In the genomic region with DNA sequence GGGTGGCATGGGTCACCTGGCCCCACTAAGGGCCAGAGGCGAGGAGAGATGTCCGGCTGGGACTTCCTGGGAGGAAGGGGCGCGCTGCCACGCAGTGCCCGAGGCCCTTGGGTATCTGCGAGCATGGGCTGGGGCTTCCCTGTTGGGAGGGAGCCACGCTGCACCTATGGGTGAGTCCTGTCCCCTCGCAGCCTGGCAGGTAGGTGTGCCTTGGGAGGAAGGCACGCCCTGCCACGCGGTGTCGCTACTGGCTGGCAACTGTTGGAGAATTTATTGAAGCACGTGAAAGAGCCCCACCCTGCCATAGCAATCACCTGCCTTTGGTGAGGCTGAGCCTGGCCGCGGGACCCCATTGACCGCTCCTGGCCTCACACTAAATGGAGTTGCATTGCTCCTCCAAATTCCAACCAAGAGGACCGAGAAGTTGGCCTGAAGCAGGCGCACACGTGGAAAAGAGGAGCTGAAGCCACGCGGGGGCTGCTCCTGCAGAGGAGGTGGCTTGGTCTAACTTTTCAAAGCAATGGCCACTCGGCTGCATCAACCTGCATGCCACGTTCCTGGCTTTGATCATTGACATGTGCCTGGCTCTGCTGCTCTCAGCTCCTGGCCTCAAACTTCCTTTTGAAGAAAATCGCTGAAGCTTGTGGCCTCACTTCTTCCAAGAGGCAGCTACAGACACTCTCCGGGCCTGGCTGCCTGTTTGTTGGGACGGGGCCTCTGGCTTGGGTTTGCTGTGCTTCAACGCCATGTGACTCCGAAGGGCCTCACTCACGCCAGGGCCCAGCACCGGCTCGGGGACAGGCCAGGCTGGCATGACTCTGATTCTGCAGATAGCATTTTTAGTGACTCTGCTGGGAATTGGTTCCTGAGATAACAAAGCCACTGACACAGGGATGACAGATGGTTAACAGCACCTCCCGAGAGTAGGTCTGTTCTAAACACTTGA, we compare ENCODE assay signal across 23 cellular contexts.
DNase-seq lines count a peak whose midpoint lies in the region; ATAC-seq, FAIRE-seq and TF ChIP-seq lines count a peak whose summit lies in the region.
"Had no signal": no experiment of that assay in that cellular context is flagged by ENCODE, and none has a peak within 500 bp of the region (broad histone marks: within the 10 kb centered on the region; RNA-seq: fewer than 3 reads in every experiment).

No MANE protein-coding gene starts in this region.

- H3K27me3 ChIP-seq in IMR-90 (ENCODE audit: control insufficient read depth, insufficient read depth, low read length), result no peaks in the 10 kb centered on the region
- H3K27me3 ChIP-seq in K562 (ENCODE audit: control insufficient read depth in 2 of 2, insufficient read depth in 2 of 2, low read length in 2 of 2), result peaks cover 0 to 5% of the 10 kb centered on the region in 2 experiments; a peak in 2 of 5 replicates
- no peaks in the 10 kb centered on the region for H3K27me3 ChIP-seq in testis
- H3K27me3 ChIP-seq: right atrium auricular region, tibial artery had no signal

- TF ChIP-seq RAD21 in IMR-90 (IDR thresholded peaks at IDR 0.05; ENCODE audit: low read length) (no peak), K562 (CRISPR knock-in tag; conservative IDR thresholded peaks at IDR 0.05 in 1 of 2, IDR thresholded peaks at IDR 0.05 in 1 of 2) (no peak)

- peaks cover 11% of the 10 kb centered on the region for H3K9me1 ChIP-seq in IMR-90 (ENCODE audit: insufficient read depth, low read length)
- H3K9me1 ChIP-seq in K562 (ENCODE audit: control insufficient read depth, insufficient read depth, low read length), result no peaks in the 10 kb centered on the region

- no peaks in the 10 kb centered on the region for H3K36me3 Mint-ChIP-seq in naive thymus-derived CD8-positive, alpha-beta T cell
- H3K36me3 Mint-ChIP-seq: activated CD8-positive, alpha-beta memory T cell treated with anti-CD3 and anti-CD28 coated beads, Interleukin-2, amount 10 ng/mL, durations not matched to agents 7 days and 5 days; mesothelial cell of epicardium; stimulated activated memory B cell treated with anti-CD40 and anti-IgM and Interleukin-4, amounts not matched to agents 10 μg/mL and 1 μg/mL and 100 μg/mL, for 72 hours had no signal

- no peak overlapping the region for H3K27ac ChIP-seq in IMR-90 (ENCODE audit: insufficient read depth, low read length)
- no peak overlapping the region for H3K27ac ChIP-seq in K562 (ENCODE audit: extremely low read depth, low read depth, low read length)
- no peak overlapping the region for H3K27ac ChIP-seq in testis
- H3K27ac ChIP-seq: right atrium auricular region, tibial artery had no signal

- H4K20me1 ChIP-seq in IMR-90 (ENCODE audit: insufficient read depth, low read length), result no peaks in the 10 kb centered on the region
- H4K20me1 ChIP-seq in K562 (replicated peaks; ENCODE audit: control insufficient read depth, insufficient read depth, low read length), result no peaks in the 10 kb centered on the region

- 90% methylated on average over 17 of the region's 33 CpGs; no CpG with 5 or more reads in 1 of the 2 experiments for WGBS in IMR-90 (ENCODE audit: extremely low coverage in 2 of 2, insufficient read length in 1 of 2), 2 experiments
- 24% methylated on average over 31 of the region's 33 CpGs for whole genome bisulfite sequencing in K562 (ENCODE audit: insufficient coverage, low coverage, missing lambda C conversion rate)
- 60 to 63% methylated on average over 10 to 33 of the region's 33 CpGs for WGBS in testis, 2 donors

- H3K4me1 ChIP-seq in IMR-90 (ENCODE audit: control insufficient read depth, insufficient read depth, low read length) (peaks cover 9% of the 10 kb centered on the region), K562 (replicated peaks in 1 of 2; ENCODE audit: control insufficient read depth in 2 of 2, insufficient read depth in 2 of 2, low read length in 2 of 2) (peaks cover 0 to 22% of the 10 kb centered on the region in 2 experiments; a peak in 3 of 5 replicates), testis (no peaks in the 10 kb centered on the region)
- H3K4me1 ChIP-seq: right atrium auricular region, tibial artery had no signal

- H3K9me3 ChIP-seq in IMR-90 (ENCODE audit: control insufficient read depth, insufficient read depth, low read length) (no peaks in the 10 kb centered on the region), K562 (replicated peaks; ENCODE audit: control insufficient read depth, insufficient read depth, low read depth, low read length) (no peaks in the 10 kb centered on the region), testis (no peaks in the 10 kb centered on the region)
- H3K9me3 ChIP-seq: right atrium auricular region, tibial artery had no signal

- peaks cover 0 to 4% (median 0%) of the 10 kb centered on the region in 9 donors for H3K9me3 Mint-ChIP-seq in naive thymus-derived CD8-positive, alpha-beta T cell
- H3K9me3 Mint-ChIP-seq: activated naive CD8-positive, alpha-beta T cell treated with anti-CD3 and anti-CD28 coated beads, Interleukin-2, amount 50 U/mL, for 24 hours; stimulated activated memory B cell treated with anti-CD40 and anti-IgM and Interleukin-4, amounts not matched to agents 10 μg/mL and 1 μg/mL and 100 μg/mL, for 72 hours had no signal

- no peak overlapping the region for H3K4me2 ChIP-seq in IMR-90 (ENCODE audit: low read depth, low read length)
- H3K4me2 ChIP-seq in K562 (ENCODE audit: insufficient read depth, low read length), result no peak overlapping the region

- H2AK9ac ChIP-seq in IMR-90 (replicated peaks; ENCODE audit: low read depth, low read length, poor library complexity), result peak overlapping the region; percentile 48

- intact Hi-C loops in IMR-90 (cut with micrococcal nuclease) (no loop called here), K562 (cut with micrococcal nuclease) (no loop called here), testis (cut with DNase I; ENCODE audit: low total_unique reads) (no loop called here)

- H3K23ac ChIP-seq in IMR-90 (ENCODE audit: low read depth, low read length), result no peak overlapping the region

- H2BK20ac ChIP-seq in IMR-90 (ENCODE audit: low read depth, low read length), result no peak overlapping the region

- 0 out of 2 replicates have a peak overlapping the region, but pooled peaks have one; percentile 9 for H2AK5ac ChIP-seq in IMR-90 (ENCODE audit: low read depth, low read length)

- BruUV-seq in IMR-90 (replicated peaks; lab: Mats Ljungman, UMichigan), result no TSS peak
- BruUV-seq in K562 (replicated peaks; lab: Mats Ljungman, UMichigan), result no TSS peak

- H3K27me3 Mint-ChIP-seq in naive thymus-derived CD8-positive, alpha-beta T cell, result peaks cover 4 to 49% (median 30%) of the 10 kb centered on the region in 5 donors
- H3K27me3 Mint-ChIP-seq: B cell; stimulated activated memory B cell treated with anti-CD40 and anti-IgM and Interleukin-4, amounts not matched to agents 10 μg/mL and 1 μg/mL and 100 μg/mL, for 72 hours had no signal

- H3K9ac ChIP-seq in IMR-90 (ENCODE audit: low read depth, low read length) (no peak overlapping the region), K562 (ENCODE audit: insufficient read depth in 1 of 2, low read depth in 2 of 2, low read length in 2 of 2) (peak overlapping the region in 1 of 2 experiments; percentile 7; a peak in 1 of 4 replicates)

- no peaks in the 10 kb centered on the region for H3K4me1 Mint-ChIP-seq in naive thymus-derived CD8-positive, alpha-beta T cell
- H3K4me1 Mint-ChIP-seq: activated CD8-positive, alpha-beta memory T cell treated with anti-CD3 and anti-CD28 coated beads, Interleukin-2, amount 10 ng/mL, durations not matched to agents 7 days and 5 days; activated naive CD8-positive, alpha-beta T cell treated with anti-CD3 and anti-CD28 coated beads, Interleukin-2, amount 50 U/mL, for 24 hours; B cell; stimulated activated memory B cell treated with anti-CD40 and anti-IgM and Interleukin-4, amounts not matched to agents 10 μg/mL and 1 μg/mL and 100 μg/mL, for 72 hours had no signal

- no peak overlapping the region for H3K4me3 Mint-ChIP-seq in naive thymus-derived CD8-positive, alpha-beta T cell
- H3K4me3 Mint-ChIP-seq: activated CD8-positive, alpha-beta memory T cell treated with anti-CD3 and anti-CD28 coated beads, Interleukin-2, amount 10 ng/mL, durations not matched to agents 7 days and 5 days; activated naive CD8-positive, alpha-beta T cell treated with anti-CD3 and anti-CD28 coated beads, Interleukin-2, amount 50 U/mL, for 24 hours; B cell; mesothelial cell of epicardium; stimulated activated memory B cell treated with anti-CD40 and anti-IgM and Interleukin-4, amounts not matched to agents 10 μg/mL and 1 μg/mL and 100 μg/mL, for 72 hours had no signal

- H2BK120ac ChIP-seq in IMR-90 (ENCODE audit: low read depth, low read length), result no peak overlapping the region

- no peak overlapping the region for H3K4me3 ChIP-seq in IMR-90 (ENCODE audit: insufficient read depth, low read depth, low read length)
- no peak overlapping the region for H3K4me3 ChIP-seq in K562
- H3K4me3 ChIP-seq in testis, result no peak overlapping the region
- H3K4me3 ChIP-seq: right atrium auricular region, tibial artery had no signal

- no peak overlapping the region for H2AFZ ChIP-seq in IMR-90 (replicated peaks; ENCODE audit: low read length, poor library complexity)
- peak overlapping the region; percentile 45; the same call in 1 of the 2 replicates for H2AFZ ChIP-seq in K562 (ENCODE audit: low read depth, low read length)

- TF ChIP-seq CTCF in IMR-90 (conservative IDR thresholded peaks at IDR 0.05; ENCODE audit: low read depth, low read length) (no peak), K562 (IDR thresholded peaks at IDR 0.05 in 2 of 3, conservative IDR thresholded peaks at IDR 0.05 in 1 of 3; ENCODE audit: insufficient read depth in 2 of 3, low read depth in 1 of 3, low read length in 3 of 3) (0 out of 6 replicates have a peak, but pooled peaks of 1 of the 3 experiments have one; percentile 3), testis (IDR thresholded peaks at IDR 0.05) (no peak)

- H3K79me1 ChIP-seq in IMR-90 (ENCODE audit: low read depth in 1 of 2, low read length in 2 of 2), result no peaks in the 10 kb centered on the region

- H4K91ac ChIP-seq in IMR-90 (ENCODE audit: insufficient read depth, low read depth, low read length), result no peak overlapping the region

- DNase-seq in IMR-90, result no peak
- no peak for DNase-seq in K562 (ENCODE audit: extremely low read depth in 1 of 4, low spot score in 3 of 4)
- DNase-seq in mesenteric fat pad (ENCODE audit: low spot score), result peak; percentile 88
- DNase-seq in testis, result peak; percentile 14
- DNase-seq in naive thymus-derived CD8-positive, alpha-beta T cell, result no peak
- DNase-seq in HT-29 (ENCODE audit: low spot score), result no peak
- DNase-seq in NCI-H1930 (lab: John Stamatoyannopoulos, UW), result no peak
- DNase-seq: activated CD4-positive, alpha-beta T cell treated with anti-CD3 and anti-CD28 coated beads for 4 hours; activated CD8-positive, alpha-beta memory T cell treated with anti-CD3 and anti-CD28 coated beads, Interleukin-2, amount 10 ng/mL, durations not matched to agents 7 days and 5 days; activated effector memory CD4-positive, alpha-beta T cell treated with Interleukin-2 at 50 U/mL for 16 hours; activated naive CD8-positive, alpha-beta T cell treated with anti-CD3 and anti-CD28 coated beads, Interleukin-2, amount 50 U/mL, for 24 hours; cortex of kidney; DMS 273 treated with DMSO at 0.1 percent for 48 hours; H7; hippocampal formation; NCI-H1417 treated with DMSO at 0.1 percent for 48 hours; SW 1271 had no signal

- H3K79me2 ChIP-seq in K562 (ENCODE audit: control insufficient read depth, insufficient read depth, low read length), result no peaks in the 10 kb centered on the region

- FAIRE-seq in K562 (lab: Jason Lieb, UNC), result no peak
- FAIRE-seq: GM12891 had no signal

- no peaks in the 10 kb centered on the region for H3K36me3 ChIP-seq in IMR-90 (ENCODE audit: control insufficient read depth, insufficient read depth, low read length)
- H3K36me3 ChIP-seq in K562 (ENCODE audit: control insufficient read depth, insufficient read depth, low read length), result no peaks in the 10 kb centered on the region
- H3K36me3 ChIP-seq in testis (ENCODE audit: low read depth, missing control alignments), result no peaks in the 10 kb centered on the region
- H3K36me3 ChIP-seq: right atrium auricular region, tibial artery had no signal

- POLR2A ChIA-PET in IMR-90 (lab: Charles Lee; ENCODE audit: unreplicated experiment) (no interaction called here), K562 (lab: Yijun Ruan, JAX) (interaction anchor here (0.6 kb wide), 1 partner anchor 25 kb away, joined by 3 read pairs; no protein-coding TSS in a partner anchor)
- POLR2A ChIA-PET in naive thymus-derived CD8-positive, alpha-beta T cell (lab: Charles Lee), result no interaction called here

- dilution Hi-C loops in IMR-90 (cut with HindIII; ENCODE audit: low sequenced_read_pairs, unreplicated experiment), result no loop called here

- H3K27ac Mint-ChIP-seq in naive thymus-derived CD8-positive, alpha-beta T cell, result no peak overlapping the region
- H3K27ac Mint-ChIP-seq: activated CD8-positive, alpha-beta memory T cell treated with anti-CD3 and anti-CD28 coated beads, Interleukin-2, amount 10 ng/mL, durations not matched to agents 7 days and 5 days; activated naive CD8-positive, alpha-beta T cell treated with anti-CD3 and anti-CD28 coated beads, Interleukin-2, amount 50 U/mL, for 24 hours; B cell; mesothelial cell of epicardium; stimulated activated memory B cell treated with anti-CD40 and anti-IgM and Interleukin-4, amounts not matched to agents 10 μg/mL and 1 μg/mL and 100 μg/mL, for 72 hours had no signal

- CTCF ChIA-PET in IMR-90 (lab: Yijun Ruan, JAX) (no interaction called here), K562 (lab: Yijun Ruan, JAX; ENCODE audit: low intra/inter-chr PET ratio) (no interaction called here)

- in situ Hi-C loops in IMR-90 (cut with MboI; ENCODE audit: low sequenced_read_pairs) (no loop called here), K562 (cut with MboI) (no loop called here)

- no peak overlapping the region for H4K8ac ChIP-seq in IMR-90 (ENCODE audit: low read depth in 2 of 2, low read length in 2 of 2)

- H3K4ac ChIP-seq in IMR-90 (ENCODE audit: low read depth, low read length), result no peak overlapping the region

- no peak overlapping the region for H3K56ac ChIP-seq in IMR-90 (ENCODE audit: extremely low read depth, insufficient read depth, low read length)

- no peak overlapping the region for H2BK15ac ChIP-seq in IMR-90 (ENCODE audit: low read depth, low read length)

- TF ChIP-seq POLR2A in IMR-90 (IDR thresholded peaks at IDR 0.05; ENCODE audit: low read depth, low read length) (no peak), K562 (conservative IDR thresholded peaks at IDR 0.05) (no peak), testis (IDR thresholded peaks at IDR 0.05) (no peak)

- no peak overlapping the region for H3K18ac ChIP-seq in IMR-90 (ENCODE audit: low read depth, low read length)

- no peak overlapping the region for H2BK5ac ChIP-seq in IMR-90 (ENCODE audit: low read depth, low read length, poor library complexity, severe bottlenecking)

- no peak for TF ChIP-seq EP300 in K562 (IDR thresholded peaks at IDR 0.05; ENCODE audit: low read length)

- no peak for ATAC-seq in IMR-90 (ENCODE audit: low read depth)
- no peak; the same call in 2 of the 3 replicates for ATAC-seq in K562
- ATAC-seq in naive thymus-derived CD8-positive, alpha-beta T cell, result no peak
- ATAC-seq: activated CD8-positive, alpha-beta memory T cell treated with anti-CD3 and anti-CD28 coated beads, Interleukin-2, amount 10 ng/mL, durations not matched to agents 7 days and 5 days; activated naive CD8-positive, alpha-beta T cell treated with anti-CD3 and anti-CD28 coated beads, Interleukin-2, amount 50 U/mL, for 24 hours; stimulated activated memory B cell treated with anti-CD40 and anti-IgM and Interleukin-4, amounts not matched to agents 10 μg/mL and 1 μg/mL and 100 μg/mL, for 72 hours had no signal

- H4K5ac ChIP-seq in IMR-90 (ENCODE audit: low read depth, low read length), result no peak overlapping the region

- no peak overlapping the region for H3K14ac ChIP-seq in IMR-90 (replicated peaks; ENCODE audit: low read depth, low read length)

Comparison
In these comparisons a context has a peak if more than half of its experiments do, and no peak if none do; other contexts are left out.
1. DNase-seq: peak in mesenteric fat pad (single experiment) and testis (single experiment); none in IMR-90 (single experiment), K562 (0 of 4), naive thymus-derived CD8-positive, alpha-beta T cell (0 of 10), HT-29 (single experiment) and NCI-H1930 (0 of 2).